Comparison of ENCODE assay signal across 3 cellular contexts in the genomic region with DNA sequence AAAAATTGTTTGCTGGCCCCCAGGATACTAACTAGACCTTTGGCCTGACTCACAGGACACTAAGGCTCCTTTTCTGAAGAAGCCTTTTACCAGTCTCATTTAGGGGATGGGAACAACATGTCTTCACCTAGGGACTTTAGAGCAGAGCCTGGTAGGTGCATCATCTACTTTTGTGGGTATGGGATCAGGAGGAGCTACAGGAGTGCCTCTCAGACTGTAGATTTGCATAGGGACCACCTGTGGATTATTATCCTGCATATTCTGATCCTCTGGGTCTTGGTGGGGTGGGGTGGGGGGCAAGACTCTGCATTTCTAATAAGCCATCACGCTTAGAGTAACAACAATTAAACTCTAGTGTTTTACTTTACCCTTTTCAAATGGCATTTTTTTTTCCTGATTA. TPM values are rescaled to one million over a fixed set of nuclear protein-coding genes. Genes with fewer than 3 reads are reported as not detected.
"Had no signal": no experiment of that assay in that cellular context is flagged by ENCODE, and none has a peak within 500 bp of the region (broad histone marks: within the 10 kb centered on the region; RNA-seq: fewer than 3 reads in every experiment).

No MANE protein-coding gene starts in this region.

RNA-seq across cellular contexts. Expression of gene PTPN20, which starts 21.2 kb away (rescaled TPM):
- total RNA-seq: mesothelial cell of epicardium had no signal
- polyA plus RNA-seq: hepatocyte, mammary epithelial cell had no signal
